In the genomic region with DNA sequence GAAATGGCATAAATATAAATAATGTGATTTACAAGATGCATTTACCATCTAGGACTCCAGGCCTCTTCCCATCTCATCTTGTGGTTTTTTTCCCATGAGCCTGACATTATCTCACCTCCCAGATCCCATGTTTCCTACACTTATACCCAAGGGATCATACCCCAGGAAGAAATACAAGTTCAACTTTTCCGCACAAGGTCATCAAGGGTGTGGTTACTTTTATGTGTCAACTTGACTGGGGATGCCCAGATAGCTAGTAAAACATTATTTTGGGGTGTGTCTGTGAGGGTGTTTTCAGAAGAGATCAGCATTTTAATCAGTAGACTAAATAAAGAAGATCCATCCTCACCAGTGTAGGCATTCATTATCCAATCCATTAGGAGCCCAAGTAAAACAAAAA, we compare ENCODE assay signal across 7 cellular contexts.
"Had no signal": no experiment of that assay in that cellular context is flagged by ENCODE, and none has a peak within 500 bp of the region (broad histone marks: within the 10 kb centered on the region; RNA-seq: fewer than 3 reads in every experiment).

No MANE protein-coding gene starts in this region.

- FAIRE-seq: H1, H54, HTR-8/SVneo had no signal

- H3K4me3 ChIP-seq: GM23338 had no signal

- DNase-seq: H9, HCEC 1CT, IMR-90 had no signal

- H3K4me3 Mint-ChIP-seq: GM23338, H9 had no signal

- ATAC-seq: GM23338 had no signal

- H3K27ac Mint-ChIP-seq: GM23338, H9 had no signal

- H3K4me2 ChIP-seq: GM23338 had no signal

- H2AFZ ChIP-seq: GM23338 had no signal

- H3K9me3 Mint-ChIP-seq: GM23338, H9 had no signal
